ENCODE assay signal across 21 cellular contexts in the genomic region with DNA sequence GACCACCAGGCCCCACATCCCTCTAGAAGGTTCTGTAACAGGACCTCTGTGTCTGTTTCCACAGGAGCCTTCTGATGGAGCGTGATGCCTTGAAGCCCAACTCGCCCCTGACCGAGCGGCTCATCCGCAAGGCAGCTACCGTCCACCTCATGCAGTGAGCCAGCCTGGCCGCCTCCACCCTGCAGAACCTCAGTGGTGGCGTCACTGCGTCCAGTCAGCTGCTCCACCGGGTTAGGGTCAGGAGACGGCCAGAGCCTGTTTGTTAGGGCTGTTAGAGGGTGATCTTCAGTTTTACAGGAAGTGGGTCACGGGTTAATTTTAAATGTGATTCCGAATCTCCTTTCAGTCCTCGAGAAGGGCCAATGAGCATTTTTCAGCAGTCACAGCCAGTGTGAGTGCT. TPM values are rescaled to one million over a fixed set of nuclear protein-coding genes. Genes with fewer than 3 reads are reported as not detected.
DNase-seq lines count a peak whose midpoint lies in the region; ATAC-seq, FAIRE-seq and TF ChIP-seq lines count a peak whose summit lies in the region.
"Had no signal": no experiment of that assay in that cellular context is flagged by ENCODE, and none has a peak within 500 bp of the region (broad histone marks: within the 10 kb centered on the region; RNA-seq: fewer than 3 reads in every experiment).

No MANE protein-coding gene starts in this region.

- DNase-seq in left ventricle myocardium inferior (no peak), left cardiac atrium (no peak), upper lobe of right lung (no peak), urothelium cell line (ENCODE audit: low spot score) (no peak), NOMO-1 (lab: John Stamatoyannopoulos, UW; ENCODE audit: unreplicated experiment in 2 of 2) (no peak), NCI-H510A treated with DMSO at 0.1 percent for 48 hours (lab: John Stamatoyannopoulos, UW) (no peak)
- DNase-seq in central memory CD8-positive, alpha-beta T cell (ENCODE audit: low spot score in 2 of 2): no peak
- no peak for DNase-seq in natural killer cell treated with Interleukin-12 subunit alpha and Interleukin-12 subunit beta and Interleukin-15 and Interleukin-18, amount 100 ng/mL, for 72 hours (ENCODE audit: low spot score)
- DNase-seq: ACHN; activated CD4-positive, CD25-positive, alpha-beta regulatory T cell; NCI-H146; right cardiac atrium; stimulated activated CD4-positive, alpha-beta T cell treated with anti-CD3 and anti-CD28 coated beads, Interleukin-15, amount 100 ng/mL, for 24 hours had no signal

- H3K4me1 ChIP-seq in left ventricle myocardium inferior: peaks cover 62% of the 10 kb centered on the region
- H3K4me1 ChIP-seq in upper lobe of right lung: peaks cover 23% of the 10 kb centered on the region

- peaks cover 8% of the 10 kb centered on the region for H3K9me3 ChIP-seq in left ventricle myocardium inferior (replicated peaks)
- no peaks in the 10 kb centered on the region for H3K9me3 ChIP-seq in upper lobe of right lung
- H3K9me3 ChIP-seq: body of pancreas, thoracic aorta had no signal

- FAIRE-seq in urothelium cell line (lab: Jason Lieb, UNC): no peak
- FAIRE-seq: colon, endometrium, G401.6 had no signal

- H3K27me3 ChIP-seq in left ventricle myocardium inferior (ENCODE audit: low read depth) (no peaks in the 10 kb centered on the region), upper lobe of right lung (no peaks in the 10 kb centered on the region)
- H3K27me3 ChIP-seq: body of pancreas had no signal

- peaks cover 40% of the 10 kb centered on the region for H3K36me3 ChIP-seq in left ventricle myocardium inferior
- peaks cover 15% of the 10 kb centered on the region for H3K36me3 ChIP-seq in upper lobe of right lung

- no peak for TF ChIP-seq CTCF in left ventricle myocardium inferior (IDR thresholded peaks at IDR 0.05; ENCODE audit: borderline replicate concordance)
- TF ChIP-seq CTCF in upper lobe of right lung (IDR thresholded peaks at IDR 0.05): no peak

- H3K4me1 Mint-ChIP-seq in central memory CD8-positive, alpha-beta T cell: peaks cover 72% of the 10 kb centered on the region
- peaks cover 67 to 74% of the 10 kb centered on the region in 2 donors for H3K4me1 Mint-ChIP-seq in natural killer cell treated with Interleukin-12 subunit alpha and Interleukin-12 subunit beta and Interleukin-15 and Interleukin-18, amount 100 ng/mL, for 72 hours (ENCODE audit: low read depth in 2 of 2)

- H3K9me3 Mint-ChIP-seq in central memory CD8-positive, alpha-beta T cell: no peaks in the 10 kb centered on the region
- H3K9me3 Mint-ChIP-seq in natural killer cell treated with Interleukin-12 subunit alpha and Interleukin-12 subunit beta and Interleukin-15 and Interleukin-18, amount 100 ng/mL, for 72 hours: no peaks in the 10 kb centered on the region
- H3K9me3 Mint-ChIP-seq: activated naive CD4-positive, alpha-beta T cell treated with anti-CD3 and anti-CD28 coated beads, Interleukin-2, amount 50 U/mL, for 72 hours had no signal

- peak overlapping the region; percentile 27 for H3K27ac ChIP-seq in left ventricle myocardium inferior (replicated peaks)
- H3K27ac ChIP-seq in upper lobe of right lung: peak overlapping the region; percentile 36
- H3K27ac ChIP-seq: body of pancreas had no signal

- H3K27me3 Mint-ChIP-seq in central memory CD8-positive, alpha-beta T cell: no peaks in the 10 kb centered on the region
- no peaks in the 10 kb centered on the region for H3K27me3 Mint-ChIP-seq in natural killer cell treated with Interleukin-12 subunit alpha and Interleukin-12 subunit beta and Interleukin-15 and Interleukin-18, amount 100 ng/mL, for 72 hours

- H3K4me3 Mint-ChIP-seq in central memory CD8-positive, alpha-beta T cell: peak overlapping the region; percentile 25
- no peak overlapping the region for H3K4me3 Mint-ChIP-seq in natural killer cell treated with Interleukin-12 subunit alpha and Interleukin-12 subunit beta and Interleukin-15 and Interleukin-18, amount 100 ng/mL, for 72 hours

- ATAC-seq in left cardiac atrium: no peak
- ATAC-seq in central memory CD8-positive, alpha-beta T cell (replicated peaks; ENCODE audit: extremely low read depth, poor library complexity, severe bottlenecking): no peak
- no peak for ATAC-seq in natural killer cell treated with Interleukin-12 subunit alpha and Interleukin-12 subunit beta and Interleukin-15 and Interleukin-18, amount 100 ng/mL, for 72 hours
- ATAC-seq in upper lobe of right lung: no peak
- ATAC-seq: activated naive CD4-positive, alpha-beta T cell treated with anti-CD3 and anti-CD28 coated beads, Interleukin-2, amount 50 U/mL, for 72 hours; body of pancreas; Panc1; right cardiac atrium had no signal

- H3K36me3 Mint-ChIP-seq in central memory CD8-positive, alpha-beta T cell (ENCODE audit: insufficient read depth): peaks cover 46% of the 10 kb centered on the region
- peaks cover 11% of the 10 kb centered on the region for H3K36me3 Mint-ChIP-seq in natural killer cell treated with Interleukin-12 subunit alpha and Interleukin-12 subunit beta and Interleukin-15 and Interleukin-18, amount 100 ng/mL, for 72 hours

- H3K27ac Mint-ChIP-seq in central memory CD8-positive, alpha-beta T cell (ENCODE audit: low read depth): peak overlapping the region; percentile 93
- H3K27ac Mint-ChIP-seq in natural killer cell treated with Interleukin-12 subunit alpha and Interleukin-12 subunit beta and Interleukin-15 and Interleukin-18, amount 100 ng/mL, for 72 hours: peak overlapping the region; percentile 85 to 90

- intact Hi-C loops in left ventricle myocardium inferior (cut with micrococcal nuclease) (no loop called here), left cardiac atrium (cut with DNase I) (no loop called here), upper lobe of right lung (cut with DNase I) (no loop called here)

- no peak overlapping the region for H3K4me3 ChIP-seq in left ventricle myocardium inferior
- no peak overlapping the region for H3K4me3 ChIP-seq in upper lobe of right lung
- H3K4me3 ChIP-seq: body of pancreas, thoracic aorta had no signal

RNA-seq across cellular contexts. Expression of gene GTSE1, which starts 3.9 kb away (rescaled TPM):
- total RNA-seq in left ventricle myocardium inferior (0.25 TPM), left cardiac atrium (under 1 TPM; 0.24 to 0.94 TPM), upper lobe of right lung (0.43 TPM)
- 10 to 100 TPM; 34.6 to 90.2 TPM for total RNA-seq in natural killer cell treated with Interleukin-12 subunit alpha and Interleukin-12 subunit beta and Interleukin-15 and Interleukin-18, amount 100 ng/mL, for 72 hours

RNA-seq across cellular contexts. Expression of gene TTC38, which starts 24.9 kb away (rescaled TPM):
- total RNA-seq in left ventricle myocardium inferior: 25.4 TPM
- total RNA-seq in left cardiac atrium: 10 to 100 TPM; 22.7 to 23.1 TPM
- total RNA-seq in natural killer cell treated with Interleukin-12 subunit alpha and Interleukin-12 subunit beta and Interleukin-15 and Interleukin-18, amount 100 ng/mL, for 72 hours: 10 to 100 TPM; 63.7 to 64.2 TPM
- 26.3 TPM for total RNA-seq in upper lobe of right lung

RNA-seq across cellular contexts. Expression of gene PKDREJ, which starts 29.6 kb away (rescaled TPM):
- total RNA-seq in left ventricle myocardium inferior: 0.08 TPM
- under 1 TPM; 0.12 to 0.13 TPM for total RNA-seq in left cardiac atrium
- total RNA-seq in natural killer cell treated with Interleukin-12 subunit alpha and Interleukin-12 subunit beta and Interleukin-15 and Interleukin-18, amount 100 ng/mL, for 72 hours: under 1 TPM in 1 of 2 donors, not detected in 1; 0.07 TPM
- not detected for total RNA-seq in upper lobe of right lung
- total RNA-seq: activated CD8-positive, alpha-beta memory T cell treated with anti-CD3 and anti-CD28 coated beads for 36 hours had no signal

RNA-seq across cellular contexts. Expression of gene CDPF1, which starts 42.6 kb away (rescaled TPM):
- total RNA-seq in left ventricle myocardium inferior (6.4 TPM), left cardiac atrium (1 to 10 TPM; 8.1 to 8.2 TPM), upper lobe of right lung (9.0 TPM)
- total RNA-seq in natural killer cell treated with Interleukin-12 subunit alpha and Interleukin-12 subunit beta and Interleukin-15 and Interleukin-18, amount 100 ng/mL, for 72 hours: 10 to 100 TPM in 1 of 2 donors, 1 to 10 TPM in 1; 8.2 to 10.7 TPM

RNA-seq across cellular contexts. Expression of gene TRMU, which starts 42.8 kb away (rescaled TPM):
- total RNA-seq in left ventricle myocardium inferior (42.0 TPM), left cardiac atrium (10 to 100 TPM; 27.5 to 41.9 TPM), upper lobe of right lung (34.9 TPM)
- 100 to 1,000 TPM in 1 of 2 donors, 10 to 100 TPM in 1; 72.7 to 135 TPM for total RNA-seq in natural killer cell treated with Interleukin-12 subunit alpha and Interleukin-12 subunit beta and Interleukin-15 and Interleukin-18, amount 100 ng/mL, for 72 hours

Comparison
In these comparisons a context has a peak if more than half of its experiments do, and no peak if none do; other contexts are left out.
1. RNA of gene GTSE1, which starts 3.9 kb away (total RNA-seq): 34.6 to 90.2 TPM in natural killer cell treated with Interleukin-12 subunit alpha and Interleukin-12 subunit beta and Interleukin-15 and Interleukin-18, amount 100 ng/mL, for 72 hours; 0.24 to 0.94 TPM in left cardiac atrium, 0.43 TPM in upper lobe of right lung (single experiment) and 0.25 TPM in left ventricle myocardium inferior (single experiment); every median in the first group is over 10 times any median in the second.